In genomic region chr18:70296289-70296688, GRCh38 we compare ENCODE assay signal across 13 cellular contexts. TPM values are rescaled to one million over a fixed set of nuclear protein-coding genes. Genes with fewer than 3 reads are reported as not detected.
DNase-seq lines count a peak whose midpoint lies in the region; ATAC-seq lines count a peak whose summit lies in the region.
"Had no signal": no experiment of that assay in that cellular context is flagged by ENCODE, and none has a peak within 500 bp of the region (broad histone marks: within the 10 kb centered on the region; RNA-seq: fewer than 3 reads in every experiment).

No MANE protein-coding gene starts in this region.

- peak overlapping the region; percentile 37 for H3K27ac Mint-ChIP-seq in dendritic cell treated with granulocyte-macrophage colony-stimulating factor and Interleukin-4, amounts not matched to agents 40 ng/mL and 50 ng/mL, for 4 days
- H3K27ac Mint-ChIP-seq: activated CD8-positive, alpha-beta T cell treated with anti-CD3 and anti-CD28 coated beads for 36 hours had no signal

- ATAC-seq in Right ventricle myocardium inferior (peak; percentile 70), left lobe of liver (peak; percentile 84), HG03139 (IDR thresholded peaks at IDR 0.05; ENCODE audit: unreplicated experiment) (no peak)
- ATAC-seq: activated CD8-positive, alpha-beta T cell treated with anti-CD3 and anti-CD28 coated beads for 36 hours; left lung had no signal

- no peaks in the 10 kb centered on the region for H3K27me3 Mint-ChIP-seq in dendritic cell treated with granulocyte-macrophage colony-stimulating factor and Interleukin-4, amounts not matched to agents 40 ng/mL and 50 ng/mL, for 4 days

- DNase-seq in Right ventricle myocardium inferior (ENCODE audit: missing footprints) (no peak), cardiac septum (ENCODE audit: low spot score) (no peak), left lobe of liver (ENCODE audit: low spot score) (no peak), SKM-1 (lab: John Stamatoyannopoulos, UW; ENCODE audit: unreplicated experiment) (no peak), GM19238 (ENCODE audit: insufficient read length, low spot score) (no peak), NCI-H1436 (lab: John Stamatoyannopoulos, UW) (no peak)
- DNase-seq: activated CD8-positive, alpha-beta T cell treated with anti-CD3 and anti-CD28 coated beads for 36 hours; left lung; NCI-H1092; spleen; T-helper 9 cell had no signal

- H3K4me3 Mint-ChIP-seq in dendritic cell treated with granulocyte-macrophage colony-stimulating factor and Interleukin-4, amounts not matched to agents 40 ng/mL and 50 ng/mL, for 4 days: no peak overlapping the region
- H3K4me3 Mint-ChIP-seq: activated CD8-positive, alpha-beta T cell treated with anti-CD3 and anti-CD28 coated beads for 36 hours had no signal

- no peaks in the 10 kb centered on the region for H3K36me3 Mint-ChIP-seq in dendritic cell treated with granulocyte-macrophage colony-stimulating factor and Interleukin-4, amounts not matched to agents 40 ng/mL and 50 ng/mL, for 4 days (ENCODE audit: low read depth)

- intact Hi-C loops in Right ventricle myocardium inferior (cut with DNase I) (loop anchor here (5.0 kb wide), 1 partner anchor 41 kb away; no protein-coding TSS in a partner anchor), cardiac septum (cut with DNase I) (loop anchor here (5.0 kb wide), 1 partner anchor 41 kb away; no protein-coding TSS in a partner anchor)
- intact Hi-C loops in dendritic cell treated with granulocyte-macrophage colony-stimulating factor and Interleukin-4, amounts not matched to agents 40 ng/mL and 50 ng/mL, for 4 days (cut with micrococcal nuclease): no loop called here

- H3K9me3 Mint-ChIP-seq in dendritic cell treated with granulocyte-macrophage colony-stimulating factor and Interleukin-4, amounts not matched to agents 40 ng/mL and 50 ng/mL, for 4 days: no peaks in the 10 kb centered on the region
- H3K9me3 Mint-ChIP-seq: activated CD8-positive, alpha-beta T cell treated with anti-CD3 and anti-CD28 coated beads for 36 hours had no signal

- H3K4me1 Mint-ChIP-seq in dendritic cell treated with granulocyte-macrophage colony-stimulating factor and Interleukin-4, amounts not matched to agents 40 ng/mL and 50 ng/mL, for 4 days (ENCODE audit: low read depth): peaks cover 63% of the 10 kb centered on the region

RNA-seq across cellular contexts. Expression of gene SOCS6, which starts 7.4 kb away (rescaled TPM):
- total RNA-seq in Right ventricle myocardium inferior (21.8 TPM), cardiac septum (22.8 TPM), left lobe of liver (12.0 TPM)
